In the genomic region with DNA sequence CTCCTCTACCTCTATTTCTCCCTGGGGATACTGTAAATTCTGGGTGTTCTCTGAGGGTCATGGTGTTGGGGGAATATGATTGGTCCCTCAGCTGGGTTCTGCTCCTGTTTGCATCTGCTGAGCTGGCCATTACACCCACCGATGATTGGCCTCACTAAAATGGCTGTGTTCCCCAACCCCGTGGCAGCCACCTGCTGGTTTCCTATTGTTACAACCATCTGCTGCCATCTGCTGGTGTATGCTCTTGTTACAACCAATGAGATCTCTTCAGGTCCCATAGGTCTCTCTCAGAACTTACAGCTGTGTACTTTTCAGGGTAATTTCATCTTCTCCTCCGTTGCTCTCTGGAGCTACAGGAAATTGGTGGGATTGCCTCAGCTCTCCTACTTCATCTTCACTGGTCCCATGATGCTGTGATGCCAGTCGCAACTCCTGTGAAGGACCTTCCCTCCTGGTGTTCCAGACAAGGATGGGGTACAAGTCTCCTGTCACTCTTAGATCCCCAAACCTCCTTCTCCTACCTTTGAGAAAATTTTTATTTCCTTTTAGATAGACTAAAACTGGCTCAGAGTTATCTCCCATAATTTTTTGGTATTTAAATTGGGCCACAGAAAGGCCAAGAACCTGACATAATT, we compare ENCODE assay signal across 8 cellular contexts.
A peak's percentile ranks its signal among the peaks of the same experiment; 100 is the strongest.
DNase-seq lines count a peak whose midpoint lies in the region; ATAC-seq and TF ChIP-seq lines count a peak whose summit lies in the region.

No MANE protein-coding gene starts in this region.

- intact Hi-C loops in activated CD4-positive, alpha-beta T cell treated with anti-CD3 and anti-CD28 coated beads for 36 hours (cut with DNase I, micrococcal nuclease) = loop anchor here (1.0 to 10.0 kb wide), 6 partner anchors 263 to 1680 kb away; no protein-coding TSS in a partner anchor
- intact Hi-C loops in left lung (cut with DNase I) = no loop called here

- H3K4me3 Mint-ChIP-seq in activated CD4-positive, alpha-beta T cell treated with anti-CD3 and anti-CD28 coated beads for 36 hours = no peak overlapping the region
- no peak overlapping the region for H3K4me3 Mint-ChIP-seq in chondrocyte (ENCODE audit: unreplicated experiment)

- no peaks in the 10 kb centered on the region for H3K36me3 ChIP-seq in left lung

- no peaks in the 10 kb centered on the region for H3K36me3 Mint-ChIP-seq in activated CD4-positive, alpha-beta T cell treated with anti-CD3 and anti-CD28 coated beads for 36 hours (ENCODE audit: low read depth)
- no peaks in the 10 kb centered on the region for H3K36me3 Mint-ChIP-seq in chondrocyte (ENCODE audit: low read depth)

- H3K4me1 Mint-ChIP-seq in activated CD4-positive, alpha-beta T cell treated with anti-CD3 and anti-CD28 coated beads for 36 hours = peaks cover 2% of the 10 kb centered on the region
- H3K4me1 Mint-ChIP-seq in chondrocyte (ENCODE audit: low read depth) = peaks cover 3% of the 10 kb centered on the region

- ATAC-seq in GM19395 (IDR thresholded peaks at IDR 0.05; ENCODE audit: unreplicated experiment) = peak; percentile 100
- peak; percentile 100 for ATAC-seq in HG03442 (IDR thresholded peaks at IDR 0.05; ENCODE audit: unreplicated experiment)
- peak; percentile 99 for ATAC-seq in activated CD4-positive, alpha-beta T cell treated with anti-CD3 and anti-CD28 coated beads for 36 hours
- ATAC-seq in left lung = peak; percentile 98

- no peaks in the 10 kb centered on the region for H3K27me3 ChIP-seq in left lung

- TF ChIP-seq CTCF in chondrocyte (IDR thresholded peaks at IDR 0.05) (peak; percentile 94), left lung (IDR thresholded peaks at IDR 0.05) (peak; percentile 61 to 66)

- H3K27me3 Mint-ChIP-seq in activated CD4-positive, alpha-beta T cell treated with anti-CD3 and anti-CD28 coated beads for 36 hours = peaks cover 2% of the 10 kb centered on the region
- peaks cover 19% of the 10 kb centered on the region for H3K27me3 Mint-ChIP-seq in chondrocyte (ENCODE audit: low read depth)

- H3K4me3 ChIP-seq in left lung = no peak overlapping the region

- no peak overlapping the region for H3K27ac Mint-ChIP-seq in activated CD4-positive, alpha-beta T cell treated with anti-CD3 and anti-CD28 coated beads for 36 hours
- H3K27ac Mint-ChIP-seq in chondrocyte (ENCODE audit: unreplicated experiment) = no peak overlapping the region

- no peak overlapping the region for H3K27ac ChIP-seq in left lung

- H3K9me3 Mint-ChIP-seq in activated CD4-positive, alpha-beta T cell treated with anti-CD3 and anti-CD28 coated beads for 36 hours (ENCODE audit: low read depth) = no peaks in the 10 kb centered on the region
- H3K9me3 Mint-ChIP-seq in chondrocyte (ENCODE audit: low read depth) = no peaks in the 10 kb centered on the region

- CTCF ChIA-PET in activated CD4-positive, alpha-beta T cell treated with anti-CD3 and anti-CD28 coated beads for 36 hours (lab: Charles Lee) = interaction anchor here (0.6 to 3.3 kb wide), 16 partner anchors 10 to 1543 kb away, joined by 3 to 33 read pairs (median 4); no protein-coding TSS in a partner anchor

- POLR2A ChIA-PET in activated CD4-positive, alpha-beta T cell treated with anti-CD3 and anti-CD28 coated beads for 36 hours (lab: Charles Lee) = no interaction called here

- DNase-seq in CD1c-positive myeloid dendritic cell (ENCODE audit: extremely low spot score) (peak; percentile 86), NCI-H510A treated with DMSO at 0.1 percent for 48 hours (lab: John Stamatoyannopoulos, UW) (peak; percentile 83), chondrocyte (ENCODE audit: low spot score) (peak; percentile 50), left lung (peak; percentile 63 to 73)
- peak; percentile 88 for DNase-seq in activated CD4-positive, alpha-beta T cell treated with anti-CD3 and anti-CD28 coated beads for 36 hours
- DNase-seq in stimulated activated CD4-positive, alpha-beta T cell treated with anti-CD3 and anti-CD28 coated beads, Interleukin-4, amount 100 ng/mL, for 48 hours (ENCODE audit: low read depth in 2 of 2) = peak; percentile 68 to 70

- no peaks in the 10 kb centered on the region for H3K4me1 ChIP-seq in left lung

- no peaks in the 10 kb centered on the region for H3K9me3 ChIP-seq in left lung

Comparison
In these comparisons a context has a peak if more than half of its experiments do, and no peak if none do; other contexts are left out.
1. intact Hi-C loops: an anchor here in activated CD4-positive, alpha-beta T cell treated with anti-CD3 and anti-CD28 coated beads for 36 hours (1.0 to 10.0 kb wide); none called in left lung.